ENCODE assay signal across 1 cellular context in genomic region chr1:228092342-228093049, GRCh38.
TF ChIP-seq lines count a peak whose summit lies in the region.

No MANE protein-coding gene starts in this region.

TF ChIP-seq in GM12878, 131 proteins besides CTCF, POLR2A, EP300 and RAD21:
- TF ChIP-seq YY1 (IDR thresholded peaks at IDR 0.05; ENCODE audit: low read depth, low read length) (no peak), POLR2AphosphoS5 (IDR thresholded peaks at IDR 0.05; ENCODE audit: low read length) (peak; percentile 66; the same call in 1 of the 2 replicates), EGR1 (IDR thresholded peaks at IDR 0.05; ENCODE audit: borderline replicate concordance in 1 of 2, low read depth in 2 of 2, low read length in 2 of 2) (no peak), SRF (IDR thresholded peaks at IDR 0.05; ENCODE audit: low read depth in 2 of 2, low read length in 2 of 2) (no peak)
